ENCODE assay signal across 12 cellular contexts in genomic region chr19:4707956-4708650, GRCh38. TPM values are rescaled to one million over a fixed set of nuclear protein-coding genes. Genes with fewer than 3 reads are reported as not detected.
DNase-seq lines count a peak whose midpoint lies in the region; ATAC-seq and TF ChIP-seq lines count a peak whose summit lies in the region.
"Had no signal": no experiment of that assay in that cellular context is flagged by ENCODE, and none has a peak within 500 bp of the region (broad histone marks: within the 10 kb centered on the region; RNA-seq: fewer than 3 reads in every experiment).

No MANE protein-coding gene starts in this region.

- peak overlapping the region; percentile 38 for H3K27ac Mint-ChIP-seq in nephron progenitor cell
- H3K27ac Mint-ChIP-seq: stimulated activated naive CD8-positive, alpha-beta T cell treated with anti-CD3 and anti-CD28 coated beads, Interleukin-15, Interleukin-2, amounts not matched to agents 100 ng/mL and 50 ng/mL, for 24 hours had no signal

- no peak overlapping the region for H3K4me3 Mint-ChIP-seq in nephron progenitor cell
- H3K4me3 Mint-ChIP-seq: stimulated activated naive CD8-positive, alpha-beta T cell treated with anti-CD3 and anti-CD28 coated beads, Interleukin-15, Interleukin-2, amounts not matched to agents 100 ng/mL and 50 ng/mL, for 24 hours had no signal

- TF ChIP-seq CTCF in nephron progenitor cell (IDR thresholded peaks at IDR 0.05): no peak

- H3K9me3 Mint-ChIP-seq in nephron progenitor cell: no peaks in the 10 kb centered on the region
- H3K9me3 Mint-ChIP-seq: stimulated activated naive CD8-positive, alpha-beta T cell treated with anti-CD3 and anti-CD28 coated beads, Interleukin-15, Interleukin-2, amounts not matched to agents 100 ng/mL and 50 ng/mL, for 24 hours had no signal

- DNase-seq in Right ventricle myocardium inferior (ENCODE audit: missing footprints): no peak
- no peak for DNase-seq in cardiac septum (ENCODE audit: low spot score)
- peak; percentile 33 for DNase-seq in fibroblast of the conjunctiva (ENCODE audit: low read depth)
- DNase-seq in nephron progenitor cell: no peak
- DNase-seq: activated T-cell treated with anti-CD3 and anti-CD28 coated beads, Interleukin-2, amount 50 U/mL, for 48 hours; NCI-H1048; NCI-H524 treated with DMSO at 0.1 percent for 48 hours had no signal

- peaks cover 46% of the 10 kb centered on the region for H3K36me3 Mint-ChIP-seq in nephron progenitor cell (ENCODE audit: low read depth)

- H3K27me3 Mint-ChIP-seq in nephron progenitor cell (ENCODE audit: low read depth, poor library complexity): peaks cover under 1% of the 10 kb centered on the region
- H3K27me3 Mint-ChIP-seq: stimulated activated naive CD8-positive, alpha-beta T cell treated with anti-CD3 and anti-CD28 coated beads, Interleukin-15, Interleukin-2, amounts not matched to agents 100 ng/mL and 50 ng/mL, for 24 hours had no signal

- intact Hi-C loops in Right ventricle myocardium inferior (cut with DNase I) (loop anchor here (5.0 kb wide), 1 partner anchor 36 kb away; the partner anchor contains the start of gene MYDGF), cardiac septum (cut with DNase I) (no loop called here)

- H3K4me1 Mint-ChIP-seq in nephron progenitor cell: peaks cover 8% of the 10 kb centered on the region

- peak; percentile 77 for ATAC-seq in Right ventricle myocardium inferior
- ATAC-seq in GM21786 (IDR thresholded peaks at IDR 0.05; ENCODE audit: unreplicated experiment): no peak
- no peak for ATAC-seq in HG03108 (IDR thresholded peaks at IDR 0.05; ENCODE audit: unreplicated experiment)
- ATAC-seq in GM19455 (IDR thresholded peaks at IDR 0.05; ENCODE audit: unreplicated experiment): no peak
- ATAC-seq in HG03571 (IDR thresholded peaks at IDR 0.05; ENCODE audit: unreplicated experiment): no peak

RNA-seq across cellular contexts. Expression of gene DPP9, which starts 15.5 kb away (rescaled TPM):
- total RNA-seq in Right ventricle myocardium inferior: 52.7 TPM
- 39.0 TPM for total RNA-seq in cardiac septum

RNA-seq across cellular contexts. Expression of gene MYDGF, which starts 38.0 kb away (rescaled TPM):
- 29.8 TPM for total RNA-seq in Right ventricle myocardium inferior
- total RNA-seq in cardiac septum: 37.1 TPM
